ENCODE assay signal across 1 cellular context in the genomic region with DNA sequence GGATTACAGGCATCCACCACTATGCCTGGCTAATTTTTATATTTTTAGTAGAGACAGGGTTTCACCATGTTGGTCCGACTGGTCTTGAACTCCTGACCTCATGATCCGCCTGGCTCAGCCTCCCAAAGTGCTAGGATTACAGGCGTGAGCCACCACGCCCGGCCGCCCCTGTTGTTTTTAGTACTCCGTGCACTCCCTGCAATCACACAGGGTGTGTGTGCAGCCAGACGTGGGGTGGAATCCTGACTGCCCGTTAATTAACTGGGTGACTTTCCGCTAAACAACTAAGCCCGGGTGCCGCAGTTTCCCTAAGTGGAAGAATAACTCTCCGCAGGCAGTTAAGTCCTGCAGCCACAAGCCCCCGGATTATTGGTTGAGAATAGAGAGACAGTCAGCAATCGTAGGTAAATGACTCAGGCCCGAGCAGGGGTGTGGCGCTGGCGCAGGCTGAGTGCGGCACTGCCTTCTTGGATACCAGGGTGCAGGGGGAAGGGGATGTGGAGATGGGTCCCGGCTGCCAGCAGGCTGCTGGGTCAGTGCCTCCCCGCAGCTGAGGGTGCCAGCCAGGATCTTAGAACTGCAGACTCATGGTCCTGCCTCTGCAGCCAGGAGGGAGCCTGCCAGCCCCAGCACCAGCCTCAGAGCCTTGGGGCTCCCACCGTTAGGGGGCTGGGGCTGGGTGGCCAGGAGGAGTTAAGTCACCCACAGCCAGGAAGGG.
TF ChIP-seq lines count a peak whose summit lies in the region.

No MANE protein-coding gene starts in this region.

TF ChIP-seq in GM23338, 12 proteins besides CTCF, POLR2A, EP300 and RAD21:
- TF ChIP-seq ETS1 (IDR thresholded peaks at IDR 0.05) (no peak), STAT1 (IDR thresholded peaks at IDR 0.05; ENCODE audit: unreplicated experiment) (no peak), CREB1 (CRISPR knock-in tag; IDR thresholded peaks at IDR 0.05; ENCODE audit: low read depth) (no peak)
